In genomic region chr3:171950373-171950772, GRCh38 we compare ENCODE assay signal across 12 cellular contexts.
A peak's percentile ranks its signal among the peaks of the same experiment; 100 is the strongest.
DNase-seq lines count a peak whose midpoint lies in the region; ATAC-seq and TF ChIP-seq lines count a peak whose summit lies in the region.
"Had no signal": no experiment of that assay in that cellular context is flagged by ENCODE, and none has a peak within 500 bp of the region (broad histone marks: within the 10 kb centered on the region; RNA-seq: fewer than 3 reads in every experiment).

No MANE protein-coding gene starts in this region.

- H3K27me3 Mint-ChIP-seq in GM23338 (ENCODE audit: insufficient read depth, low read depth, poor library complexity) (peaks cover 6% of the 10 kb centered on the region), nephron progenitor cell (ENCODE audit: low read depth, poor library complexity) (no peaks in the 10 kb centered on the region)
- peaks cover 31 to 46% of the 10 kb centered on the region in 2 donors for H3K27me3 Mint-ChIP-seq in effector memory CD8-positive, alpha-beta T cell
- H3K27me3 Mint-ChIP-seq in T-helper 2 cell treated with Interferon-gamma antibody and Interleukin-4, amounts not matched to agents 5 μg/mL and 100 μg/mL, for 36 hours (ENCODE audit: low read depth) = peaks cover 15% of the 10 kb centered on the region

- BruUV-seq in mammary epithelial cell (replicated peaks; lab: Mats Ljungman, UMichigan) = no TSS peak

- no peak overlapping the region for H3K4me3 ChIP-seq in GM23338
- no peak overlapping the region for H3K4me3 ChIP-seq in mammary epithelial cell (replicated peaks in 1 of 3; ENCODE audit: insufficient read depth in 1 of 3, low read depth in 2 of 3, low read length in 3 of 3)
- H3K4me3 ChIP-seq: right atrium auricular region had no signal

- DNase-seq in GM23338 (ENCODE audit: low spot score) (peak; percentile 26), MV-4-11 (lab: John Stamatoyannopoulos, UW) (peak; percentile 23), mammary epithelial cell (peak; percentile 56), nephron progenitor cell (no peak), HuH-7.5 (ENCODE audit: low spot score) (no peak), cortex of kidney (lab: John Stamatoyannopoulos, UW) (no peak)
- no peak for DNase-seq in effector memory CD8-positive, alpha-beta T cell
- no peak for DNase-seq in T-helper 2 cell treated with Interferon-gamma antibody and Interleukin-4, amounts not matched to agents 5 μg/mL and 100 μg/mL, for 36 hours (ENCODE audit: low spot score)
- DNase-seq: GF-D8, NCI-H1092 treated with DMSO at 0.1 percent for 48 hours, RPMI8226 had no signal

- H3K4me2 ChIP-seq in GM23338 (no peak overlapping the region), mammary epithelial cell (ENCODE audit: insufficient read depth, low read depth, low read length) (peak overlapping the region; percentile 4)

- no peaks in the 10 kb centered on the region for H3K9me2 ChIP-seq in GM23338 (ENCODE audit: insufficient read depth)

- H3K4me1 ChIP-seq in GM23338 (ENCODE audit: insufficient read depth) (peaks cover 16% of the 10 kb centered on the region), mammary epithelial cell (ENCODE audit: insufficient read depth, low read length) (peaks cover 18% of the 10 kb centered on the region)

- H3K36me3 ChIP-seq in GM23338 (ENCODE audit: insufficient read depth) (no peaks in the 10 kb centered on the region), mammary epithelial cell (ENCODE audit: insufficient read depth, low read length) (no peaks in the 10 kb centered on the region)
- H3K36me3 ChIP-seq: right atrium auricular region had no signal

- intact Hi-C loops in mammary epithelial cell (cut with micrococcal nuclease) = no loop called here

- no peaks in the 10 kb centered on the region for H3K9me3 Mint-ChIP-seq in GM23338
- peaks cover 20% of the 10 kb centered on the region for H3K9me3 Mint-ChIP-seq in nephron progenitor cell
- H3K9me3 Mint-ChIP-seq in effector memory CD8-positive, alpha-beta T cell = no peaks in the 10 kb centered on the region
- H3K9me3 Mint-ChIP-seq in T-helper 2 cell treated with Interferon-gamma antibody and Interleukin-4, amounts not matched to agents 5 μg/mL and 100 μg/mL, for 36 hours = no peaks in the 10 kb centered on the region

- H3K4me1 Mint-ChIP-seq in GM23338 = peaks cover 14% of the 10 kb centered on the region; the same call in 2 of the 3 replicates
- H3K4me1 Mint-ChIP-seq in nephron progenitor cell = peaks cover 61% of the 10 kb centered on the region
- no peaks in the 10 kb centered on the region for H3K4me1 Mint-ChIP-seq in effector memory CD8-positive, alpha-beta T cell (ENCODE audit: low read depth in 2 of 2)
- H3K4me1 Mint-ChIP-seq in T-helper 2 cell treated with Interferon-gamma antibody and Interleukin-4, amounts not matched to agents 5 μg/mL and 100 μg/mL, for 36 hours (ENCODE audit: low read depth) = no peaks in the 10 kb centered on the region

- no peak overlapping the region for H3K4me3 Mint-ChIP-seq in GM23338
- H3K4me3 Mint-ChIP-seq in nephron progenitor cell = peak overlapping the region; percentile 46
- no peak overlapping the region for H3K4me3 Mint-ChIP-seq in effector memory CD8-positive, alpha-beta T cell
- H3K4me3 Mint-ChIP-seq in T-helper 2 cell treated with Interferon-gamma antibody and Interleukin-4, amounts not matched to agents 5 μg/mL and 100 μg/mL, for 36 hours = no peak overlapping the region

- H3K36me3 Mint-ChIP-seq in GM23338 (ENCODE audit: low read depth) = no peaks in the 10 kb centered on the region
- peaks cover 20% of the 10 kb centered on the region for H3K36me3 Mint-ChIP-seq in nephron progenitor cell (ENCODE audit: low read depth)
- no peaks in the 10 kb centered on the region for H3K36me3 Mint-ChIP-seq in effector memory CD8-positive, alpha-beta T cell (ENCODE audit: insufficient read depth)
- no peaks in the 10 kb centered on the region for H3K36me3 Mint-ChIP-seq in T-helper 2 cell treated with Interferon-gamma antibody and Interleukin-4, amounts not matched to agents 5 μg/mL and 100 μg/mL, for 36 hours (ENCODE audit: low read depth)

- H3K27me3 ChIP-seq in GM23338 (ENCODE audit: insufficient read depth) (no peaks in the 10 kb centered on the region), mammary epithelial cell (ENCODE audit: insufficient read depth, low read length) (no peaks in the 10 kb centered on the region)
- H3K27me3 ChIP-seq: right atrium auricular region had no signal

- TF ChIP-seq CTCF in GM23338 (conservative IDR thresholded peaks at IDR 0.05; ENCODE audit: low read depth in 2 of 2) (no peak), mammary epithelial cell (conservative IDR thresholded peaks at IDR 0.05 in 1 of 2, IDR thresholded peaks at IDR 0.05 in 1 of 2; ENCODE audit: extremely low read depth in 1 of 2, insufficient read depth in 1 of 2, low read depth in 1 of 2, low read length in 2 of 2) (no peak), nephron progenitor cell (IDR thresholded peaks at IDR 0.05) (no peak)

- no peak overlapping the region for H3K27ac Mint-ChIP-seq in GM23338
- H3K27ac Mint-ChIP-seq in nephron progenitor cell = peak overlapping the region; percentile 93
- no peak overlapping the region for H3K27ac Mint-ChIP-seq in effector memory CD8-positive, alpha-beta T cell
- H3K27ac Mint-ChIP-seq in T-helper 2 cell treated with Interferon-gamma antibody and Interleukin-4, amounts not matched to agents 5 μg/mL and 100 μg/mL, for 36 hours = no peak overlapping the region

- CTCF ChIA-PET in mammary epithelial cell (lab: Charles Lee; ENCODE audit: low non-redundant PET) = no interaction called here

- no peak overlapping the region for H2AFZ ChIP-seq in GM23338
- peak overlapping the region; percentile 25 for H2AFZ ChIP-seq in mammary epithelial cell (ENCODE audit: low read depth, low read length)

- 45% methylated on average over 1 of the region's 1 CpG for WGBS in mammary epithelial cell (ENCODE audit: low coverage, missing lambda C conversion rate)

- in situ Hi-C loops in mammary epithelial cell (cut with MboI; ENCODE audit: low sequenced_read_pairs in 2 of 2) = no loop called here

- no peaks in the 10 kb centered on the region for H3F3A ChIP-seq in GM23338 (replicated peaks; ENCODE audit: low read depth)

- H3K79me2 ChIP-seq in GM23338 (replicated peaks; ENCODE audit: insufficient read depth) = no peaks in the 10 kb centered on the region
- no peaks in the 10 kb centered on the region for H3K79me2 ChIP-seq in mammary epithelial cell (ENCODE audit: insufficient read depth, low read length)

- H3K27ac ChIP-seq in GM23338 (ENCODE audit: low read depth) (no peak overlapping the region), mammary epithelial cell (ENCODE audit: insufficient read depth, low read depth, low read length) (no peak overlapping the region)
- H3K27ac ChIP-seq: right atrium auricular region had no signal

- ATAC-seq in GM23338 = peak; percentile 46; the same call in 2 of the 3 replicates
- ATAC-seq in effector memory CD8-positive, alpha-beta T cell (replicated peaks) = no peak

- dilution Hi-C loops in mammary epithelial cell (cut with HindIII; ENCODE audit: low sequenced_read_pairs) = no loop called here

- H4K20me1 ChIP-seq in GM23338 (replicated peaks; ENCODE audit: insufficient read depth) = no peaks in the 10 kb centered on the region
- no peaks in the 10 kb centered on the region for H4K20me1 ChIP-seq in mammary epithelial cell (ENCODE audit: insufficient read depth, low read length)

- H3K9ac ChIP-seq in mammary epithelial cell (ENCODE audit: insufficient read depth, low read length) = no peak overlapping the region

- H3K9me3 ChIP-seq in mammary epithelial cell (replicated peaks; ENCODE audit: insufficient read depth, low read length) = no peaks in the 10 kb centered on the region
- H3K9me3 ChIP-seq: right atrium auricular region had no signal

TF ChIP-seq in GM23338, 12 proteins besides CTCF, POLR2A, EP300 and RAD21 (continues in another document):
- no peak for TF ChIP-seq EZH2 (IDR thresholded peaks at IDR 0.05; ENCODE audit: low read depth, unreplicated experiment)
- no peak for TF ChIP-seq ZNF114 (CRISPR knock-in tag; IDR thresholded peaks at IDR 0.05)

Comparison
In these comparisons a context has a peak if more than half of its experiments do, and no peak if none do; other contexts are left out.
1. DNase-seq: peak in GM23338 (single experiment), MV-4-11 (single experiment) and mammary epithelial cell (single experiment); none in nephron progenitor cell (single experiment), effector memory CD8-positive, alpha-beta T cell (0 of 3), HuH-7.5 (single experiment), T-helper 2 cell treated with Interferon-gamma antibody and Interleukin-4, amounts not matched to agents 5 μg/mL and 100 μg/mL, for 36 hours (single experiment) and cortex of kidney (single experiment).